Comparison of ENCODE assay signal across 9 cellular contexts in the genomic region with DNA sequence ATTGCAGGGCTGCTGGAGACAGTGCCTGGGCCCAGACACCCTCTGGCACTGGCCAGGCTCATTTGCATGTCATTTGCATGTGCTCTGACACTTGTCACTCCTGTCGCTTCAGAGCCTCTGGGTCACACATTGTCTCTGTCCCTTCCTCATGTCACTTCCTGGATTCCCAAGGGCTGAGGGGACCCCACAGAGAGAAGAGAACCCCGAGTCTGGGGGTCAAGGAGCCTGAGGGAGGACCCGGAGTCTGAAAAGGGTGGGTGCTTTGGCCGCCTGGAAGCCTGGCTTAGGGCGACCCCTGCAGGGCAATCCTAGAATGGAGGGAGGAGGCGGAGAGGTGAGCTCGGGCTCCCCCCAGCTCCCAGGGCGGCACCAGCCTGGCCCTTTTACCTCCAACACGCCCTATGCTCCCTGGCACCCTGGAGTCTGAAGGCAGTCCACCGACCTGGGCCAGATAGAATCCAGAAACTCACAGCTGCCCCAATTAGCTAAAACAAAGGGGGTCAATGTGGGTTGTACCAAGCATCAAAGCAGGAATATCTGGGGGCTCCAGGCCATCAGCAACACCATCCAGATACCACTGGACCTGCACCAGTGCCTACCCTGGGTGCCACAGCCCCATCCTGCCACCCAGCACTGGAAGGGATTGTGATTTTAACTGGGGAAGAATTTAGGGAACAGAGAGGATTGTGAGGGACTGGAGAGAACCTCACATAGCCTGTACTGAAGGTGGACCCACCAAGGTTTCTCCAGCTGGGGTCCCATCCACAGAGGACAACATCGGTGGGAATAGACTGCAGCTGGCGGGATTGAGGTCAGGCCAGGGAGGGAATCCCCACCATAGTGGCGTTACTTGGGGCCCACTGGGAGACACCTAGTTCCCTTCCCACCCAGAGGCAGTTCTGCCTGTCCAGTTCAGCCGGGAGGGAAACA. TPM values are rescaled to one million over a fixed set of nuclear protein-coding genes. Genes with fewer than 3 reads are reported as not detected.
DNase-seq lines count a peak whose midpoint lies in the region; ATAC-seq and TF ChIP-seq lines count a peak whose summit lies in the region.
"Had no signal": no experiment of that assay in that cellular context is flagged by ENCODE, and none has a peak within 500 bp of the region (broad histone marks: within the 10 kb centered on the region; RNA-seq: fewer than 3 reads in every experiment).

No MANE protein-coding gene starts in this region.

- peak; percentile 35 for DNase-seq in SIG-M5 treated with dmso at 0.1 percent for 504 hours (lab: John Stamatoyannopoulos, UW; ENCODE audit: unreplicated experiment)
- DNase-seq in SIG-M5 (lab: John Stamatoyannopoulos, UW): no peak
- no peak for DNase-seq in Panc1 (ENCODE audit: low read depth, low spot score)
- DNase-seq in activated effector memory CD4-positive, alpha-beta T cell treated with Interleukin-2 at 50 U/mL for 16 hours: peak; percentile 64
- peak; percentile 31 to 82 (median 60) for DNase-seq in head of caudate nucleus
- peak; percentile 80 for DNase-seq in sciatic nerve (ENCODE audit: low spot score)

- peak; percentile 96 for TF ChIP-seq CTCF in Panc1 (IDR thresholded peaks at IDR 0.05)

- H3K36me3 ChIP-seq in Panc1 (ENCODE audit: control insufficient read depth, insufficient read depth, low read length): no peaks in the 10 kb centered on the region

- no peaks in the 10 kb centered on the region for H3K27me3 ChIP-seq in Panc1 (ENCODE audit: control insufficient read depth, insufficient read depth, low read length)

- no peak overlapping the region for H3K4me3 ChIP-seq in Panc1 (ENCODE audit: low read depth in 2 of 2, low read length in 2 of 2)

- CTCF ChIA-PET in Panc1 (lab: Charles Lee): interaction anchor here (0.5 to 2.3 kb wide), 26 partner anchors 9 to 722 kb away, joined by 3 to 18 read pairs (median 3); partner anchors contain the start of gene SPRYD3

- ATAC-seq in HG02938 (IDR thresholded peaks at IDR 0.05; ENCODE audit: unreplicated experiment): peak; percentile 56
- ATAC-seq in Panc1: peak; percentile 69
- peak; percentile 25 for ATAC-seq in sciatic nerve
- no peak for ATAC-seq in GM21576 (IDR thresholded peaks at IDR 0.05; ENCODE audit: unreplicated experiment)

- BruUV-seq in Panc1 (replicated peaks; lab: Mats Ljungman, UMichigan): no TSS peak

- intact Hi-C loops in Panc1 (cut with micrococcal nuclease; ENCODE audit: unreplicated experiment) (loop anchor here (2.0 to 5.0 kb wide), 2 partner anchors 288 to 733 kb away; no protein-coding TSS in a partner anchor), head of caudate nucleus (cut with DNase I) (loop anchor here (5.0 kb wide), 2 partner anchors 288 to 713 kb away; no protein-coding TSS in a partner anchor), sciatic nerve (cut with DNase I) (loop anchor here (5.0 to 10.0 kb wide), 2 partner anchors 496 to 713 kb away; no protein-coding TSS in a partner anchor)

- H3K4me1 ChIP-seq in Panc1 (ENCODE audit: control insufficient read depth, insufficient read depth, low read length): peaks cover 33% of the 10 kb centered on the region

- H3K9me3 ChIP-seq in Panc1 (ENCODE audit: control insufficient read depth, insufficient read depth, low read depth, low read length): no peaks in the 10 kb centered on the region

- in situ Hi-C loops in Panc1 (cut with HindIII; ENCODE audit: low pct_unique_long_range_greater_than_20kb, low sequenced_read_pairs): no loop called here

- POLR2A ChIA-PET in Panc1 (lab: Charles Lee): no interaction called here

- H3K27ac ChIP-seq in Panc1 (ENCODE audit: low read length): no peak overlapping the region

RNA-seq across cellular contexts. Expression of gene KRT78, which starts 21.8 kb away (rescaled TPM):
- not detected for total RNA-seq in Panc1 (2021; ENCODE audit: unreplicated experiment)
- polyA plus RNA-seq in Panc1 (2012; ENCODE audit: insufficient read length): not detected
- not detected for total RNA-seq in sciatic nerve
- total RNA-seq: subcutaneous adipose tissue had no signal

RNA-seq across cellular contexts. Expression of gene KRT8, which starts 34.2 kb away (rescaled TPM):
- 6,125 TPM for total RNA-seq in Panc1 (2021; ENCODE audit: unreplicated experiment)
- polyA plus RNA-seq in Panc1 (2012; ENCODE audit: insufficient read length): 7,157 TPM
- total RNA-seq in sciatic nerve: 9.6 TPM

RNA-seq across cellular contexts. Expression of gene KRT79, which starts 36.5 kb away (rescaled TPM):
- total RNA-seq in Panc1 (2021; ENCODE audit: unreplicated experiment): not detected
- 0.11 TPM for polyA plus RNA-seq in Panc1 (2012; ENCODE audit: insufficient read length)
- not detected for total RNA-seq in sciatic nerve

RNA-seq across cellular contexts. Expression of gene KRT4, which starts 56.7 kb away (rescaled TPM):
- total RNA-seq in Panc1 (2021; ENCODE audit: unreplicated experiment): 0.15 TPM
- polyA plus RNA-seq in Panc1 (2012; ENCODE audit: insufficient read length): not detected
- not detected for total RNA-seq in sciatic nerve
- total RNA-seq: subcutaneous adipose tissue had no signal

Comparison
In these comparisons a context has a peak if more than half of its experiments do, and no peak if none do; other contexts are left out.
1. DNase-seq: peak in SIG-M5 treated with dmso at 0.1 percent for 504 hours (single experiment), activated effector memory CD4-positive, alpha-beta T cell treated with Interleukin-2 at 50 U/mL for 16 hours (single experiment), head of caudate nucleus (42 of 42) and sciatic nerve (single experiment); none in SIG-M5 (single experiment) and Panc1 (single experiment).
2. RNA of gene KRT8, which starts 34.2 kb away (total RNA-seq): 6,125 TPM in Panc1 (single experiment); 9.6 TPM in sciatic nerve (single experiment); every median in the first group is over 100 times any median in the second.